ENCODE assay signal across 8 cellular contexts in genomic region chr4:168917150-168917779, GRCh38.
DNase-seq lines count a peak whose midpoint lies in the region; ATAC-seq and TF ChIP-seq lines count a peak whose summit lies in the region.

No MANE protein-coding gene starts in this region.

- no peak for ATAC-seq in GM18520 (IDR thresholded peaks at IDR 0.05; ENCODE audit: unreplicated experiment)
- ATAC-seq in HG03354 (IDR thresholded peaks at IDR 0.05; ENCODE audit: poor library complexity, severe bottlenecking, unreplicated experiment) = no peak

- H3K27ac Mint-ChIP-seq in neural crest cell (ENCODE audit: unreplicated experiment) = no peak overlapping the region

- in situ Hi-C loops in GM13977 (cut with MboI; ENCODE audit: low pct_unique_long_range_greater_than_20kb, low sequenced_read_pairs, unreplicated experiment) = loop anchor here (5.0 to 25.0 kb wide), 4 partner anchors 205 to 735 kb away; no protein-coding TSS in a partner anchor

- no peaks in the 10 kb centered on the region for H3K4me1 Mint-ChIP-seq in neural crest cell

- H3K27me3 Mint-ChIP-seq in neural crest cell (ENCODE audit: low read depth) = no peaks in the 10 kb centered on the region

- H3K36me3 Mint-ChIP-seq in neural crest cell (ENCODE audit: low read depth) = no peaks in the 10 kb centered on the region

- DNase-seq in AG04449 (ENCODE audit: low read depth, low spot score) = no peak
- DNase-seq in GM13977 (ENCODE audit: low spot score) = peak; percentile 36
- peak; percentile 21 for DNase-seq in NCI-H460 (ENCODE audit: extremely low read depth, low read depth)
- peak; percentile 46 to 63 for DNase-seq in dermis microvascular lymphatic vessel endothelial cell (ENCODE audit: low read depth in 2 of 2)
- no peak for DNase-seq in neural crest cell (ENCODE audit: low read depth, low spot score)
- no peak for DNase-seq in nucleus accumbens (lab: John Stamatoyannopoulos, UW)

- CTCF ChIA-PET in AG04449 (lab: Yijun Ruan, JAX) = interaction anchor here (0.7 to 7.9 kb wide), 8 partner anchors 8 to 576 kb away, joined by 3 to 120 read pairs (median 4); no protein-coding TSS in a partner anchor

- H3K4me3 Mint-ChIP-seq in neural crest cell = no peak overlapping the region

- TF ChIP-seq CTCF in AG04449 (IDR thresholded peaks at IDR 0.05; ENCODE audit: insufficient read depth, low read length, missing control alignments) (peak; percentile 11), GM13977 (IDR thresholded peaks at IDR 0.05; ENCODE audit: extremely low read depth, insufficient read depth, missing control alignments) (peak; percentile 57), neural crest cell (conservative IDR thresholded peaks at IDR 0.05) (peak; percentile 82)

- POLR2A ChIA-PET in AG04449 (lab: Yijun Ruan, JAX) = no interaction called here

- no peak overlapping the region for H3K4me3 ChIP-seq in AG04449 (ENCODE audit: low read depth, low read length)

- H3K9me3 Mint-ChIP-seq in neural crest cell = no peaks in the 10 kb centered on the region

Comparison
In these comparisons a context has a peak if more than half of its experiments do, and no peak if none do; other contexts are left out.
1. DNase-seq: peak in GM13977 (single experiment), NCI-H460 (single experiment) and dermis microvascular lymphatic vessel endothelial cell (2 of 2); none in AG04449 (single experiment), neural crest cell (single experiment) and nucleus accumbens (0 of 56).
2. CTCF ChIP-seq: peak in every context shown above with its lines; median percentile 82 in neural crest cell; 57 in GM13977; 11 in AG04449.